Comparison of ENCODE assay signal across 8 cellular contexts in the genomic region with DNA sequence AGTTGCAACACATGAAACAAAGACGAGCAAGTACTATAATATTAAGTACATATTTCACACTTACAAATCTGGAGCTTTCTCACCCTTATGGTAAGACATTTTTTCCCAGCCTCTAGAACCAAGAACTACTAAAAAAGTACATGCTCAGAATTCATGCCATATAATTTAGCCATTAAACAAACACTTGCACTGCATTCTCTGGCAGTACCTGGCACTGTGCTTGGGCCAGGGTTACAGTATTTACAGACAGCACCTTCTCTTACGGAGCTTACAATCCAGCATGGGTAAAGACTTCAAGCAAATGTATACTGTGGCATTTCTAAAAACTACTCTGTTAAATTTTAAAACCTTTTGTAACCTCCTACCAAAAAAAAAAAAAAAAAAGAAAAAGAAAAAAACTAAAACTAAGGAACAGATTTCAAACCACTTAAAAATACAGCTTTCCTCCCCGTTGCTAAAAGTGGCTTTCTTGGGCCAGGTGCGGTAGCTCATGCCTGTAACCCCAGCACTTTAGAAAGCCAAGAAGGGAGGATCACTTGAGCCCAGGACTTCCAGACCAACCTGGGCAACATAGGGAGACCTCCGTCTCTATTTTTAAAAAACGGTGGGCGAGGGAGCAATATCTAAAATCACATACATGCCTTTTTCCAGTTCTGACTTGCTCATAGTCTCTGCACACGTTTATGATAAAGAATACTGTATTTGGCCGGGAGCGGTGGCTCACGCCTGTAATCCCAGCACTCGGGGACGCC. TPM values are rescaled to one million over a fixed set of nuclear protein-coding genes. Genes with fewer than 3 reads are reported as not detected.
A peak's percentile ranks its signal among the peaks of the same experiment; 100 is the strongest.
DNase-seq lines count a peak whose midpoint lies in the region; ATAC-seq, FAIRE-seq and TF ChIP-seq lines count a peak whose summit lies in the region.

No MANE protein-coding gene starts in this region.

- H3K36me3 ChIP-seq in Karpas-422 (ENCODE audit: insufficient read depth, low read length) (no peaks in the 10 kb centered on the region), GM12878 (ENCODE audit: control insufficient read depth in 2 of 2, insufficient read depth in 2 of 2, low read length in 1 of 2) (no peaks in the 10 kb centered on the region), thymus (ENCODE audit: control insufficient read depth, insufficient read depth) (no peaks in the 10 kb centered on the region)

- H3K27me3 ChIP-seq in Karpas-422 (ENCODE audit: low read length): no peaks in the 10 kb centered on the region
- H3K27me3 ChIP-seq in GM12878 (replicated peaks in 1 of 2; ENCODE audit: control insufficient read depth in 2 of 2, insufficient read depth in 2 of 2, low read length in 1 of 2): no peaks in the 10 kb centered on the region
- H3K27me3 ChIP-seq in thymus (ENCODE audit: control insufficient read depth, insufficient read depth): no peaks in the 10 kb centered on the region

- H3K79me2 ChIP-seq in Karpas-422 (ENCODE audit: low read length) (no peaks in the 10 kb centered on the region), GM12878 (ENCODE audit: control insufficient read depth, insufficient read depth, low read length) (peaks cover 52% of the 10 kb centered on the region)

- TF ChIP-seq CTCF in GM12878 (IDR thresholded peaks at IDR 0.05 in 2 of 3, conservative IDR thresholded peaks at IDR 0.05 in 1 of 3; ENCODE audit: control insufficient read depth in 2 of 3, extremely low read depth in 1 of 3, insufficient read depth in 1 of 3, low read depth in 3 of 3, low read length in 3 of 3) (no peak), GM20000 (IDR thresholded peaks at IDR 0.05; ENCODE audit: extremely low read depth, missing control alignments) (no peak)

- H3K9me2 ChIP-seq in Karpas-422 (replicated peaks; ENCODE audit: insufficient read depth, low read length): no peaks in the 10 kb centered on the region

- H4K20me1 ChIP-seq in Karpas-422 (ENCODE audit: insufficient read depth, low read depth, low read length) (peaks cover 3% of the 10 kb centered on the region; the same call in 1 of the 2 replicates), GM12878 (ENCODE audit: control insufficient read depth, insufficient read depth) (no peaks in the 10 kb centered on the region)

- SMC1A ChIA-PET in GM12878 (lab: Charles Lee; ENCODE audit: uncharacterized antibody, unreplicated experiment): interaction anchor here (0.6 to 10.8 kb wide), 25 partner anchors 11 to 933 kb away, joined by 3 to 123 read pairs (median 7); a partner anchor contains a TSS

- H3K9ac ChIP-seq in Karpas-422 (ENCODE audit: low read length) (peak overlapping the region; percentile 77), GM12878 (ENCODE audit: control insufficient read depth, insufficient read depth, low read length) (peak overlapping the region; percentile 90)

- H3K9me3 ChIP-seq in Karpas-422 (ENCODE audit: low read length): no peaks in the 10 kb centered on the region
- H3K9me3 ChIP-seq in GM12878 (replicated peaks; ENCODE audit: control insufficient read depth, insufficient read depth, low read length): no peaks in the 10 kb centered on the region
- H3K9me3 ChIP-seq in thymus (ENCODE audit: control insufficient read depth): no peaks in the 10 kb centered on the region

- H3K4me3 ChIP-seq in Karpas-422 (ENCODE audit: low read length) (peak overlapping the region; percentile 83), GM12878 (peak overlapping the region; percentile 94), thymus (ENCODE audit: low read length) (peak overlapping the region; percentile 85)

- in situ Hi-C loops in GM12878 (cut with MboI): loop anchor here (10.0 kb wide), 1 partner anchor 55 kb away; no protein-coding TSS in a partner anchor

- H3K27ac ChIP-seq in Karpas-422 (ENCODE audit: low read length) (no peak overlapping the region), GM12878 (ENCODE audit: control insufficient read depth, insufficient read depth) (peak overlapping the region; percentile 81), thymus (ENCODE audit: low read depth) (peak overlapping the region; percentile 73)

- POLR2A ChIA-PET in GM12878 (lab: Charles Lee): interaction anchor here (0.6 to 2.4 kb wide), 18 partner anchors 10 to 1163 kb away, joined by 3 to 14 read pairs (median 5); no protein-coding TSS in a partner anchor

- no peak for FAIRE-seq in GM12878 (lab: Jason Lieb, UNC)

- TF ChIP-seq POLR2A in GM12878 (IDR thresholded peaks at IDR 0.05; ENCODE audit: low read depth, low read length): no peak

- WGBS in GM12878 (ENCODE audit: insufficient coverage, insufficient replicate concordance, low lambda C conversion rate, missing lambda C conversion rate): 18% methylated on average over 13 of the region's 13 CpGs
- WGBS in thymus: 2% methylated on average over 13 of the region's 13 CpGs

- CTCF ChIA-PET in GM12878 (lab: Yijun Ruan, JAX): interaction anchor here (0.6 to 9.6 kb wide), 33 partner anchors 8 to 423 kb away, joined by 3 to 171 read pairs (median 5); a partner anchor contains a TSS

- no peak for TF ChIP-seq RAD21 in GM12878 (IDR thresholded peaks at IDR 0.05; ENCODE audit: insufficient read depth, low read depth, low read length)

- H2AFZ ChIP-seq in Karpas-422 (ENCODE audit: low read length) (peak overlapping the region; percentile 86), GM12878 (ENCODE audit: control insufficient read depth, low read depth, low read length) (peak overlapping the region; percentile 90)

- intact Hi-C loops in GM12878 (cut with micrococcal nuclease; ENCODE audit: unreplicated experiment): loop anchor here (2.0 to 5.0 kb wide), 4 partner anchors 38 to 415 kb away; a partner anchor contains a TSS

- DNase-seq in NCI-H1105 treated with DMSO at 0.1 percent for 48 hours (lab: John Stamatoyannopoulos, UW) (peak; percentile 55), NCI-H1105 (lab: John Stamatoyannopoulos, UW) (no peak), Karpas-422 (no peak), GM12878 (ENCODE audit: low read depth, low spot score) (no peak), left lobe of liver (ENCODE audit: low spot score) (no peak), GM20000 (ENCODE audit: low spot score) (no peak)

- peak overlapping the region; percentile 84 for H3K4me2 ChIP-seq in Karpas-422 (ENCODE audit: low read depth, low read length, poor library complexity, severe bottlenecking)
- H3K4me2 ChIP-seq in GM12878 (ENCODE audit: control insufficient read depth, insufficient read depth): peak overlapping the region; percentile 86

- RAD21 ChIA-PET in GM12878 (lab: Charles Lee; ENCODE audit: unreplicated experiment): interaction anchor here (0.5 to 10.1 kb wide), 32 partner anchors 9 to 422 kb away, joined by 3 to 142 read pairs (median 4); a partner anchor contains a TSS

- no peak for TF ChIP-seq EP300 in GM12878 (IDR thresholded peaks at IDR 0.05; ENCODE audit: borderline replicate concordance in 1 of 2, control insufficient read depth in 1 of 2, low read depth in 2 of 2, low read length in 2 of 2)

- ATAC-seq in GM12878: peak; percentile 20
- ATAC-seq in left lobe of liver: peak; percentile 23
- no peak for ATAC-seq in HG03442 (IDR thresholded peaks at IDR 0.05; ENCODE audit: unreplicated experiment)

- BruUV-seq in GM12878 (replicated peaks; lab: Mats Ljungman, UMichigan): TSS peak; percentile 58

- H3K4me1 ChIP-seq in Karpas-422 (ENCODE audit: low read length) (peaks cover 16% of the 10 kb centered on the region), GM12878 (ENCODE audit: control insufficient read depth, insufficient read depth, low read length) (peaks cover 7% of the 10 kb centered on the region), thymus (ENCODE audit: control insufficient read depth, insufficient read depth, low read length) (peaks cover 8% of the 10 kb centered on the region)

TF ChIP-seq in GM12878, 131 proteins besides CTCF, POLR2A, EP300 and RAD21 (continues in another document):
- peak; percentile 47; the same call in 1 of the 2 replicates for TF ChIP-seq NBN (IDR thresholded peaks at IDR 0.05)

RNA-seq across cellular contexts. Expression of a gene that starts 0.9 kb away (rescaled TPM):
- 10.0 and 11.6 TPM in 2 replicates for total RNA-seq in Karpas-422 (2014; rRNA removed; shearing (Covaris generic); ENCODE audit: low replicate concordance)
- 233 and 257 TPM in 2 replicates for total RNA-seq in GM12878 (2013; cell fraction: nucleolus; rRNA removed)
- total RNA-seq in GM12878 (2014; rRNA removed) (32.0 and 33.6 TPM in 2 replicates), GM12878 (2014; rRNA removed; fragmentation: Illumina TruSeq; extraction: Trizol) (36.8 and 38.9 TPM in 2 replicates), GM12878 (2021) (31.3 and 36.0 TPM in 2 replicates), left lobe of liver (10.9 TPM)
- 15.3 TPM for polyA plus RNA-seq in GM12878 (2011; ENCODE audit: low read depth)
- polyA plus RNA-seq in GM12878 (2011; rRNA removed) (37.4 and 52.1 TPM in 2 replicates), GM12878 (2014; fragmentation: Illumina TruSeq; extraction: Trizol) (36.8 and 43.9 TPM in 2 replicates), GM12878 (2014; fragmentation: Nextera tagmentation; extraction: Ambion mirVana) (10 to 100 TPM in 1 of 2 experiments, 1 to 10 TPM in 1; 9.8 to 10.5 TPM), GM12878 (2014; rRNA removed) (21.5 and 24.9 TPM in 2 replicates), GM12878 (2016; fragmentation: Nextera tagmentation; extraction: Ambion mirVana) (10 to 100 TPM; 34.5 to 38.0 TPM), thymus (20.6 TPM)
- polyA plus RNA-seq in GM12878 (2011; cell fraction: cytosol; rRNA removed): 20.2 and 21.0 TPM in 2 replicates
- 19.2 and 25.4 TPM in 2 replicates for polyA plus RNA-seq in GM12878 (2011; cell fraction: nucleus; rRNA removed)
- polyA plus RNA-seq in GM12878 (2012): 18.9 and 21.7 TPM in 2 replicates
- polyA minus RNA-seq in GM12878 (2011; rRNA and poly(A)+ RNA removed): 60.5 and 80.5 TPM in 2 replicates
- polyA minus RNA-seq in GM12878 (2011; cell fraction: cytosol; rRNA and poly(A)+ RNA removed): 14.0 and 15.3 TPM in 2 replicates
- polyA minus RNA-seq in GM12878 (2011; cell fraction: nucleus; rRNA and poly(A)+ RNA removed): 24.1 and 46.2 TPM in 2 replicates

RNA-seq across cellular contexts. Expression of a gene that starts 47.6 kb away (rescaled TPM):
- not detected in 2 replicates for total RNA-seq in Karpas-422 (2014; rRNA removed; shearing (Covaris generic); ENCODE audit: low replicate concordance)
- total RNA-seq in GM12878 (2013; cell fraction: nucleolus; rRNA removed): 283 and 300 TPM in 2 replicates
- total RNA-seq in GM12878 (2014; rRNA removed): 34.0 and 41.1 TPM in 2 replicates
- 35.2 and 39.4 TPM in 2 replicates for total RNA-seq in GM12878 (2014; rRNA removed; fragmentation: Illumina TruSeq; extraction: Trizol)
- 38.7 and 41.6 TPM in 2 replicates for total RNA-seq in GM12878 (2021)
- polyA plus RNA-seq in GM12878 (2011; ENCODE audit: low read depth): 17.1 TPM
- polyA plus RNA-seq in GM12878 (2011; rRNA removed): 58.7 and 67.3 TPM in 2 replicates
- polyA plus RNA-seq in GM12878 (2011; cell fraction: cytosol; rRNA removed): 25.7 and 35.5 TPM in 2 replicates
- polyA plus RNA-seq in GM12878 (2011; cell fraction: nucleus; rRNA removed): 22.0 and 23.4 TPM in 2 replicates
- 32.6 and 42.2 TPM in 2 replicates for polyA plus RNA-seq in GM12878 (2012)
- polyA plus RNA-seq in GM12878 (2014; fragmentation: Illumina TruSeq; extraction: Trizol): 32.9 and 57.7 TPM in 2 replicates
- polyA plus RNA-seq in GM12878 (2014; fragmentation: Nextera tagmentation; extraction: Ambion mirVana): 10 to 100 TPM; 22.4 to 34.8 TPM
- polyA plus RNA-seq in GM12878 (2014; rRNA removed): 45.9 and 47.2 TPM in 2 replicates
- 10 to 100 TPM; 89.1 to 91.5 TPM for polyA plus RNA-seq in GM12878 (2016; fragmentation: Nextera tagmentation; extraction: Ambion mirVana)
- 76.8 and 90.8 TPM in 2 replicates for polyA minus RNA-seq in GM12878 (2011; rRNA and poly(A)+ RNA removed)
- polyA minus RNA-seq in GM12878 (2011; cell fraction: cytosol; rRNA and poly(A)+ RNA removed): 12.6 and 17.9 TPM in 2 replicates
- 56.1 and 123 TPM in 2 replicates for polyA minus RNA-seq in GM12878 (2011; cell fraction: nucleus; rRNA and poly(A)+ RNA removed)
- total RNA-seq in left lobe of liver: 2.5 TPM
- polyA plus RNA-seq in thymus: 18.5 TPM
